ENCODE assay signal across 8 cellular contexts in genomic region chr5:179313849-179314521, GRCh38. TPM values are rescaled to one million over a fixed set of nuclear protein-coding genes. Genes with fewer than 3 reads are reported as not detected.
DNase-seq lines count a peak whose midpoint lies in the region; ATAC-seq and TF ChIP-seq lines count a peak whose summit lies in the region.

No MANE protein-coding gene starts in this region.

- ATAC-seq in RWPE2 (ENCODE audit: low read depth): no peak
- ATAC-seq in HG02938 (IDR thresholded peaks at IDR 0.05; ENCODE audit: unreplicated experiment): no peak
- no peak for ATAC-seq in stimulated activated naive CD8-positive, alpha-beta T cell treated with anti-CD3 and anti-CD28 coated beads, Interleukin-15, Interleukin-2, amounts not matched to agents 100 U/mL and 50 U/mL, for 24 hours

- H3K27ac ChIP-seq in RWPE2 (ENCODE audit: poor library complexity, severe bottlenecking): no peak overlapping the region

- DNase-seq in BE2C (peak; percentile 41), RWPE2 (ENCODE audit: low spot score) (peak; percentile 60), globus pallidus (ENCODE audit: low spot score) (peak; percentile 37), pons (ENCODE audit: low spot score) (peak; percentile 39), occipital lobe (lab: John Stamatoyannopoulos, UW) (no peak), mesenteric fat pad (ENCODE audit: low spot score) (no peak)
- DNase-seq in stimulated activated naive CD8-positive, alpha-beta T cell treated with anti-CD3 and anti-CD28 coated beads, Interleukin-15, Interleukin-2, amounts not matched to agents 100 U/mL and 50 U/mL, for 24 hours: no peak

- H3K9me3 ChIP-seq in BE2C (no peaks in the 10 kb centered on the region), RWPE2 (ENCODE audit: severe bottlenecking) (peaks cover 9% of the 10 kb centered on the region)

- TF ChIP-seq CTCF in BE2C (IDR thresholded peaks at IDR 0.05; ENCODE audit: low read depth, low read length) (no peak), RWPE2 (IDR thresholded peaks at IDR 0.05; ENCODE audit: poor library complexity, severe bottlenecking) (no peak)

- H3K4me1 ChIP-seq in BE2C (no peaks in the 10 kb centered on the region), RWPE2 (ENCODE audit: insufficient read depth, poor library complexity, severe bottlenecking) (no peaks in the 10 kb centered on the region)

- H3K27me3 ChIP-seq in BE2C: no peaks in the 10 kb centered on the region
- H3K27me3 ChIP-seq in RWPE2 (ENCODE audit: insufficient read depth, poor library complexity, severe bottlenecking): no peaks in the 10 kb centered on the region

- H3K36me3 ChIP-seq in BE2C (no peaks in the 10 kb centered on the region), RWPE2 (ENCODE audit: low read depth) (no peaks in the 10 kb centered on the region)

- H3K4me3 ChIP-seq in BE2C (ENCODE audit: low read depth, low read length): no peak overlapping the region
- no peak overlapping the region for H3K4me3 ChIP-seq in RWPE2 (ENCODE audit: severe bottlenecking)

RNA-seq across cellular contexts. Expression of gene ADAMTS2, which starts 31.3 kb away (rescaled TPM):
- 0.49 TPM for polyA plus RNA-seq in BE2C (2012; ENCODE audit: insufficient read depth, insufficient read length, low read depth)
- 0.78 TPM for total RNA-seq in occipital lobe
- total RNA-seq in mesenteric fat pad: 79.4 TPM

Comparison
In these comparisons a context has a peak if more than half of its experiments do, and no peak if none do; other contexts are left out.
1. DNase-seq: peak in BE2C (single experiment), RWPE2 (single experiment), globus pallidus (single experiment) and pons (single experiment); none in occipital lobe (single experiment), mesenteric fat pad (single experiment) and stimulated activated naive CD8-positive, alpha-beta T cell treated with anti-CD3 and anti-CD28 coated beads, Interleukin-15, Interleukin-2, amounts not matched to agents 100 U/mL and 50 U/mL, for 24 hours (single experiment).
2. RNA of gene ADAMTS2, which starts 31.3 kb away (total RNA-seq): 79.4 TPM in mesenteric fat pad (single experiment); 0.78 TPM in occipital lobe (single experiment); every median in the first group is over 10 times any median in the second.